In genomic region chr9:124000161-124000783, GRCh38 we compare ENCODE assay signal across 12 cellular contexts. TPM values are rescaled to one million over a fixed set of nuclear protein-coding genes. Genes with fewer than 3 reads are reported as not detected.
DNase-seq lines count a peak whose midpoint lies in the region; ATAC-seq and TF ChIP-seq lines count a peak whose summit lies in the region.
"Had no signal": no experiment of that assay in that cellular context is flagged by ENCODE, and none has a peak within 500 bp of the region (broad histone marks: within the 10 kb centered on the region; RNA-seq: fewer than 3 reads in every experiment).

No MANE protein-coding gene starts in this region.

- no peak overlapping the region for H3K4me2 ChIP-seq in PC-3 (ENCODE audit: low read length)

- H2AFZ ChIP-seq in PC-3 (ENCODE audit: low read length), result no peak overlapping the region

- peak; percentile 40 for ATAC-seq in PC-3
- ATAC-seq in gastrocnemius medialis, result no peak

- H3K27ac Mint-ChIP-seq in activated CD4-positive, alpha-beta T cell treated with anti-CD3 and anti-CD28 coated beads, Interleukin-2, amount 10 ng/mL, durations not matched to agents 24 days and 14 days, result peak overlapping the region; percentile 21
- no peak overlapping the region for H3K27ac Mint-ChIP-seq in endodermal cell

- POLR2A ChIA-PET in PC-3 (lab: Charles Lee; ENCODE audit: unreplicated experiment), result no interaction called here

- no peak for DNase-seq in activated CD4-positive, alpha-beta T cell treated with anti-CD3 and anti-CD28 coated beads, Interleukin-2, amount 10 ng/mL, durations not matched to agents 24 days and 14 days
- no peak for DNase-seq in activated CD4-positive, alpha-beta T cell treated with anti-CD3 and anti-CD28 coated beads, Interleukin-2, amount 50 U/mL, for 48 hours
- no peak for DNase-seq in PC-3
- peak; percentile 65 for DNase-seq in endodermal cell
- peak; percentile 70 for DNase-seq in spleen
- DNase-seq in NCI-H1048 (lab: John Stamatoyannopoulos, UW), result no peak
- DNase-seq in gastrocnemius medialis, result no peak
- no peak for DNase-seq in GM20000 (ENCODE audit: low spot score)
- DNase-seq: amniotic stem cell, NCI-H510A treated with DMSO at 0.1 percent for 48 hours had no signal

- H3K9me3 ChIP-seq in PC-3 (ENCODE audit: low read length) (no peaks in the 10 kb centered on the region), endodermal cell (ENCODE audit: control insufficient read depth, low read length) (no peaks in the 10 kb centered on the region), spleen (no peaks in the 10 kb centered on the region), gastrocnemius medialis (no peaks in the 10 kb centered on the region)

- WGBS in endodermal cell (ENCODE audit: insufficient coverage in 1 of 2, insufficient read length in 1 of 2), 2 experiments, result 1 to 3% methylated on average over 12 to 33 of the region's 35 CpGs
- WGBS in spleen, 5 donors, result 2 to 6% (median 4%) methylated on average over 15 to 35 of the region's 35 CpGs

- H3K27ac ChIP-seq in PC-3 (ENCODE audit: low read length) (no peak overlapping the region), endodermal cell (ENCODE audit: low read depth, low read length) (no peak overlapping the region), spleen (no peak overlapping the region), gastrocnemius medialis (no peak overlapping the region)
- H3K27ac ChIP-seq: BLaER1 treated with 17β-estradiol and CSF1 and Interleukin-3, amounts not matched to agents 10 nM and 100 nM had no signal

- no peaks in the 10 kb centered on the region for H4K20me1 ChIP-seq in PC-3 (ENCODE audit: low read length)

- H3K4me3 ChIP-seq in PC-3 (ENCODE audit: low read length) (no peak overlapping the region), endodermal cell (ENCODE audit: low read length) (no peak overlapping the region), spleen (peak overlapping the region in 5 of 8 donors; percentile 13 to 65 (median 22)), gastrocnemius medialis (peak overlapping the region in 1 of 4 donors; percentile 27)

- peaks cover 29% of the 10 kb centered on the region for H3K4me1 Mint-ChIP-seq in activated CD4-positive, alpha-beta T cell treated with anti-CD3 and anti-CD28 coated beads, Interleukin-2, amount 10 ng/mL, durations not matched to agents 24 days and 14 days
- peaks cover 39% of the 10 kb centered on the region for H3K4me1 Mint-ChIP-seq in endodermal cell

- H3K4me1 ChIP-seq in PC-3 (ENCODE audit: insufficient read depth, low read length), result no peaks in the 10 kb centered on the region
- no peaks in the 10 kb centered on the region for H3K4me1 ChIP-seq in endodermal cell (ENCODE audit: control insufficient read depth, insufficient read depth, low read length)
- H3K4me1 ChIP-seq in spleen, result peaks cover 19 to 42% (median 37%) of the 10 kb centered on the region in 6 donors
- H3K4me1 ChIP-seq in gastrocnemius medialis, result peaks cover 0 to 4% of the 10 kb centered on the region in 2 donors

- TF ChIP-seq POLR2A in spleen (IDR thresholded peaks at IDR 0.05) (no peak), gastrocnemius medialis (IDR thresholded peaks at IDR 0.05) (no peak)

- H3K36me3 ChIP-seq in PC-3 (ENCODE audit: low read depth, low read length) (no peaks in the 10 kb centered on the region), endodermal cell (ENCODE audit: control insufficient read depth, insufficient read depth, low read length) (no peaks in the 10 kb centered on the region), spleen (no peaks in the 10 kb centered on the region), gastrocnemius medialis (no peaks in the 10 kb centered on the region)
- H3K36me3 ChIP-seq: BLaER1 treated with 17β-estradiol and CSF1 and Interleukin-3, amounts not matched to agents 10 nM and 100 nM had no signal

- no peaks in the 10 kb centered on the region for H3K9me2 ChIP-seq in PC-3 (replicated peaks; ENCODE audit: low read length)

- H3F3A ChIP-seq in PC-3 (ENCODE audit: low read length, unreplicated experiment), result no peaks in the 10 kb centered on the region

- no peaks in the 10 kb centered on the region for H3K79me2 ChIP-seq in PC-3 (ENCODE audit: low read length)

- H3K27me3 Mint-ChIP-seq in activated CD4-positive, alpha-beta T cell treated with anti-CD3 and anti-CD28 coated beads, Interleukin-2, amount 10 ng/mL, durations not matched to agents 24 days and 14 days, result peaks cover 83% of the 10 kb centered on the region
- peaks cover 92% of the 10 kb centered on the region for H3K27me3 Mint-ChIP-seq in endodermal cell (ENCODE audit: insufficient read depth)

- H3K9me3 Mint-ChIP-seq in activated CD4-positive, alpha-beta T cell treated with anti-CD3 and anti-CD28 coated beads, Interleukin-2, amount 10 ng/mL, durations not matched to agents 24 days and 14 days, result no peaks in the 10 kb centered on the region
- H3K9me3 Mint-ChIP-seq in endodermal cell, result no peaks in the 10 kb centered on the region

- H3K9ac ChIP-seq in PC-3 (ENCODE audit: low read length), result no peak overlapping the region
- H3K9ac ChIP-seq in endodermal cell (ENCODE audit: extremely low read depth, low read length, poor library complexity, severe bottlenecking), result no peak overlapping the region

- intact Hi-C loops in activated CD4-positive, alpha-beta T cell treated with anti-CD3 and anti-CD28 coated beads, Interleukin-2, amount 10 ng/mL, durations not matched to agents 24 days and 14 days (cut with micrococcal nuclease), result loop anchor here (2.0 kb wide), 1 partner anchor 19 kb away; no protein-coding TSS in a partner anchor
- intact Hi-C loops in PC-3 (cut with micrococcal nuclease) (loop anchor here (10.0 kb wide), 1 partner anchor 65 kb away; the partner anchor contains the start of gene DENND1A), spleen (cut with DNase I; ENCODE audit: low total_unique reads) (no loop called here), gastrocnemius medialis (cut with DNase I; ENCODE audit: low total_unique reads) (no loop called here)

- peak overlapping the region; percentile 56 for H3K4me3 Mint-ChIP-seq in activated CD4-positive, alpha-beta T cell treated with anti-CD3 and anti-CD28 coated beads, Interleukin-2, amount 10 ng/mL, durations not matched to agents 24 days and 14 days
- H3K4me3 Mint-ChIP-seq in endodermal cell, result peak overlapping the region; percentile 44

- in situ Hi-C loops in gastrocnemius medialis (cut with MboI; ENCODE audit: low sequenced_read_pairs in 4 of 4), result no loop called here

- no TSS peak for BruUV-seq in PC-3 (replicated peaks; lab: Mats Ljungman, UMichigan)

- H3K27me3 ChIP-seq in PC-3 (ENCODE audit: low read length) (peaks cover 92% of the 10 kb centered on the region), endodermal cell (ENCODE audit: control insufficient read depth, insufficient read depth, low read length, poor library complexity, severe bottlenecking) (peaks cover 94% of the 10 kb centered on the region), spleen (replicated peaks in 1 of 7) (peaks cover 4 to 98% (median 92%) of the 10 kb centered on the region in 7 donors), gastrocnemius medialis (peaks cover 87 to 93% (median 92%) of the 10 kb centered on the region in 3 donors)

- TF ChIP-seq CTCF in PC-3 (conservative IDR thresholded peaks at IDR 0.05; ENCODE audit: low read depth, low read length), result no peak
- TF ChIP-seq CTCF in endodermal cell (conservative IDR thresholded peaks at IDR 0.05), result no peak
- TF ChIP-seq CTCF in spleen (IDR thresholded peaks at IDR 0.05 in 8 of 11, conservative IDR thresholded peaks at IDR 0.05 in 3 of 11), result no peak
- no peak for TF ChIP-seq CTCF in gastrocnemius medialis (IDR thresholded peaks at IDR 0.05 in 4 of 5, conservative IDR thresholded peaks at IDR 0.05 in 1 of 5)
- no peak for TF ChIP-seq CTCF in GM20000 (IDR thresholded peaks at IDR 0.05; ENCODE audit: extremely low read depth, missing control alignments)

- CTCF ChIA-PET in PC-3 (lab: Charles Lee), result interaction anchor here (0.6 kb wide), 1 partner anchor 276 kb away, joined by 10 read pairs; no protein-coding TSS in a partner anchor

- H3K36me3 Mint-ChIP-seq in activated CD4-positive, alpha-beta T cell treated with anti-CD3 and anti-CD28 coated beads, Interleukin-2, amount 10 ng/mL, durations not matched to agents 24 days and 14 days (ENCODE audit: low read depth), result peaks cover 2% of the 10 kb centered on the region
- H3K36me3 Mint-ChIP-seq in endodermal cell (ENCODE audit: low read depth), result no peaks in the 10 kb centered on the region

RNA-seq across cellular contexts. Expression of gene LHX2, which starts 11.3 kb away (rescaled TPM):
- total RNA-seq in activated CD4-positive, alpha-beta T cell treated with anti-CD3 and anti-CD28 coated beads, Interleukin-2, amount 10 ng/mL, durations not matched to agents 24 days and 14 days, result not detected in 2 replicates
- total RNA-seq in PC-3 (2014; rRNA removed) (1.1 TPM in 2 replicates), endodermal cell (under 1 TPM; 0.20 to 0.29 TPM), spleen (under 1 TPM in 2 of 7 donors, not detected in 5; 0.27 to 0.28 TPM), gastrocnemius medialis (not detected)
- 4.2 TPM for polyA plus RNA-seq in endodermal cell (2013, experiment 1 of 2)
- 5.4 TPM for polyA plus RNA-seq in endodermal cell (2013, experiment 2 of 2)
- under 1 TPM; 0.20 to 0.35 (median 0.30) TPM for polyA plus RNA-seq in spleen
- total RNA-seq: HT-29 had no signal

Comparison
In these comparisons a context has a peak if more than half of its experiments do, and no peak if none do; other contexts are left out.
1. DNase-seq: peak in endodermal cell (single experiment) and spleen (single experiment); none in activated CD4-positive, alpha-beta T cell treated with anti-CD3 and anti-CD28 coated beads, Interleukin-2, amount 10 ng/mL, durations not matched to agents 24 days and 14 days (single experiment), activated CD4-positive, alpha-beta T cell treated with anti-CD3 and anti-CD28 coated beads, Interleukin-2, amount 50 U/mL, for 48 hours (0 of 2), PC-3 (single experiment), NCI-H1048 (single experiment), gastrocnemius medialis (0 of 2) and GM20000 (single experiment).
2. H3K4me3 ChIP-seq: peak in spleen (5 of 8); none in PC-3 (single experiment) and endodermal cell (single experiment).
3. intact Hi-C loops: an anchor here in activated CD4-positive, alpha-beta T cell treated with anti-CD3 and anti-CD28 coated beads, Interleukin-2, amount 10 ng/mL, durations not matched to agents 24 days and 14 days (2.0 kb wide) and PC-3 (10.0 kb wide); none called in spleen and gastrocnemius medialis.